ENCODE assay signal across 10 cellular contexts in genomic region chr6:47655719-47656595, GRCh38. TPM values are rescaled to one million over a fixed set of nuclear protein-coding genes. Genes with fewer than 3 reads are reported as not detected.
DNase-seq lines count a peak whose midpoint lies in the region; ATAC-seq and TF ChIP-seq lines count a peak whose summit lies in the region.
"Had no signal": no experiment of that assay in that cellular context is flagged by ENCODE, and none has a peak within 500 bp of the region (broad histone marks: within the 10 kb centered on the region; RNA-seq: fewer than 3 reads in every experiment).

No MANE protein-coding gene starts in this region.

- peak; percentile 1 for DNase-seq in activated gamma-delta T cell treated with anti-CD3 and anti-CD28 coated beads, Interleukin-2, amount 50 U/mL, for 16 hours (ENCODE audit: low read depth)
- DNase-seq in activated gamma-delta T cell (lab: John Stamatoyannopoulos, UW) = no peak
- peak; percentile 74 for DNase-seq in RPMI7951 (ENCODE audit: low read depth)
- DNase-seq in epithelial cell of prostate (ENCODE audit: low read depth, low spot score) = peak; percentile 83
- peak; percentile 7 to 14 for DNase-seq in stimulated activated CD8-positive, alpha-beta memory T cell treated with anti-CD3 and anti-CD28 coated beads, Interleukin-2, amount 100 ng/mL, for 48 hours (ENCODE audit: low read depth in 2 of 2)
- DNase-seq in CD1c-positive myeloid dendritic cell (ENCODE audit: extremely low spot score) = no peak
- no peak for DNase-seq in GM13976 (ENCODE audit: low spot score)

- TF ChIP-seq CTCF in GM13976 (IDR thresholded peaks at IDR 0.05; ENCODE audit: borderline replicate concordance, control extremely low read depth, extremely low read depth, insufficient read depth, missing control alignments) = no peak

- in situ Hi-C loops in GM13976 (cut with MboI; ENCODE audit: low sequenced_read_pairs, unreplicated experiment) = no loop called here

- ATAC-seq in HG03571 (IDR thresholded peaks at IDR 0.05; ENCODE audit: unreplicated experiment) = no peak

- H3K27ac ChIP-seq in epithelial cell of prostate = peak overlapping the region; percentile 30

RNA-seq across cellular contexts. Expression of gene ADGRF4, which starts 42.4 kb away (rescaled TPM):
- total RNA-seq in RPMI7951 (2014; rRNA removed; shearing (Covaris generic)) = under 0.01 TPM in 1 of 2 replicates, not detected in the other
- total RNA-seq: liver; T-helper 1 cell treated with Interleukin-12 subunit alpha and Interleukin-12 subunit beta and Interleukin-4 antibody, amounts not matched to agents 30 ng/mL and 1 ng/mL, for 36 hours had no signal

Comparison
In these comparisons a context has a peak if more than half of its experiments do, and no peak if none do; other contexts are left out.
1. DNase-seq: peak in activated gamma-delta T cell treated with anti-CD3 and anti-CD28 coated beads, Interleukin-2, amount 50 U/mL, for 16 hours (single experiment), RPMI7951 (single experiment), epithelial cell of prostate (single experiment) and stimulated activated CD8-positive, alpha-beta memory T cell treated with anti-CD3 and anti-CD28 coated beads, Interleukin-2, amount 100 ng/mL, for 48 hours (2 of 2); none in activated gamma-delta T cell (single experiment), CD1c-positive myeloid dendritic cell (single experiment) and GM13976 (single experiment).